ENCODE assay signal across 10 cellular contexts in genomic region chr6:150250826-150251225, GRCh38.
DNase-seq lines count a peak whose midpoint lies in the region; ATAC-seq, FAIRE-seq and TF ChIP-seq lines count a peak whose summit lies in the region.
"Had no signal": no experiment of that assay in that cellular context is flagged by ENCODE, and none has a peak within 500 bp of the region (broad histone marks: within the 10 kb centered on the region; RNA-seq: fewer than 3 reads in every experiment).

No MANE protein-coding gene starts in this region.

- BruUV-seq in K562 (replicated peaks; lab: Mats Ljungman, UMichigan) (no TSS peak), PC-3 (replicated peaks; lab: Mats Ljungman, UMichigan) (no TSS peak)

- H3K27me3 ChIP-seq in K562 (ENCODE audit: control insufficient read depth in 2 of 2, insufficient read depth in 2 of 2, low read length in 2 of 2): no peaks in the 10 kb centered on the region
- H3K27me3 ChIP-seq in PC-3 (ENCODE audit: low read length): no peaks in the 10 kb centered on the region
- H3K27me3 ChIP-seq: vagina had no signal

- FAIRE-seq in K562 (lab: Jason Lieb, UNC): peak; percentile 52

- H3K9me1 ChIP-seq in K562 (ENCODE audit: control insufficient read depth, insufficient read depth, low read length): no peaks in the 10 kb centered on the region

- H2AFZ ChIP-seq in K562 (ENCODE audit: low read depth, low read length): peak overlapping the region; percentile 30; the same call in 1 of the 2 replicates
- H2AFZ ChIP-seq in PC-3 (ENCODE audit: low read length): no peak overlapping the region

- H3K27ac ChIP-seq in K562 (ENCODE audit: extremely low read depth, low read depth, low read length) (no peak overlapping the region), PC-3 (ENCODE audit: low read length) (no peak overlapping the region)
- H3K27ac ChIP-seq: HL-60, vagina had no signal

- ATAC-seq in K562 (peak; percentile 76), PC-3 (no peak), GM19397 (IDR thresholded peaks at IDR 0.05; ENCODE audit: unreplicated experiment) (no peak)

- in situ Hi-C loops in K562 (cut with MboI): no loop called here

- intact Hi-C loops in K562 (cut with micrococcal nuclease): no loop called here
- intact Hi-C loops in PC-3 (cut with micrococcal nuclease): no loop called here

- TF ChIP-seq CTCF in K562 (IDR thresholded peaks at IDR 0.05 in 2 of 3, conservative IDR thresholded peaks at IDR 0.05 in 1 of 3; ENCODE audit: insufficient read depth in 2 of 3, low read depth in 1 of 3, low read length in 3 of 3) (no peak; a peak in 1 of 6 replicates), PC-3 (conservative IDR thresholded peaks at IDR 0.05; ENCODE audit: low read depth, low read length) (no peak)

- CTCF ChIA-PET in K562 (lab: Yijun Ruan, JAX; ENCODE audit: low intra/inter-chr PET ratio) (interaction anchor here (0.6 kb wide), 1 partner anchor 21 kb away, joined by 3 read pairs; no protein-coding TSS in a partner anchor), PC-3 (lab: Charles Lee) (no interaction called here)

- peak; percentile 82 for DNase-seq in AG08395 (ENCODE audit: low spot score)
- peak; percentile 34 for DNase-seq in HuH-7 (ENCODE audit: low spot score)
- peak; percentile 29 to 55 (median 44) for DNase-seq in K562 (ENCODE audit: extremely low read depth in 1 of 4, low spot score in 3 of 4)
- DNase-seq in iPS-NIHi11 (ENCODE audit: low spot score): peak; percentile 67
- no peak for DNase-seq in PC-3
- DNase-seq in NOMO-1 treated with dmso at 0.1 percent for 144 hours (lab: John Stamatoyannopoulos, UW; ENCODE audit: unreplicated experiment): no peak
- no peak for DNase-seq in activated CD8-positive, alpha-beta memory T cell treated with anti-CD3 and anti-CD28 coated beads for 24 hours

- 22% methylated on average over 4 of the region's 4 CpGs for WGBS in K562 (ENCODE audit: insufficient coverage, low coverage, missing lambda C conversion rate)

- no peaks in the 10 kb centered on the region for H3F3A ChIP-seq in PC-3 (ENCODE audit: low read length, unreplicated experiment)

- TF ChIP-seq EP300 in K562 (IDR thresholded peaks at IDR 0.05; ENCODE audit: low read length): no peak

- no peak overlapping the region; a peak in 1 of 4 replicates for H3K9ac ChIP-seq in K562 (ENCODE audit: insufficient read depth in 1 of 2, low read depth in 2 of 2, low read length in 2 of 2)
- H3K9ac ChIP-seq in PC-3 (ENCODE audit: low read length): no peak overlapping the region

- POLR2A ChIA-PET in K562 (lab: Yijun Ruan, JAX): interaction anchor here (0.9 to 2.7 kb wide), 6 partner anchors 10 to 82 kb away, joined by 3 to 8 read pairs (median 4); no protein-coding TSS in a partner anchor
- POLR2A ChIA-PET in PC-3 (lab: Charles Lee; ENCODE audit: unreplicated experiment): no interaction called here

- no peaks in the 10 kb centered on the region for H3K9me2 ChIP-seq in PC-3 (replicated peaks; ENCODE audit: low read length)

- no peak for TF ChIP-seq POLR2A in K562 (conservative IDR thresholded peaks at IDR 0.05)

- H3K79me2 ChIP-seq in K562 (ENCODE audit: control insufficient read depth, insufficient read depth, low read length) (no peaks in the 10 kb centered on the region), PC-3 (ENCODE audit: low read length) (no peaks in the 10 kb centered on the region)

- TF ChIP-seq RAD21 in K562 (CRISPR knock-in tag; conservative IDR thresholded peaks at IDR 0.05 in 1 of 2, IDR thresholded peaks at IDR 0.05 in 1 of 2): no peak

- H3K4me3 ChIP-seq in K562: no peak overlapping the region
- no peak overlapping the region for H3K4me3 ChIP-seq in PC-3 (ENCODE audit: low read length)
- H3K4me3 ChIP-seq: vagina had no signal

- H3K9me3 ChIP-seq in K562 (replicated peaks; ENCODE audit: control insufficient read depth, insufficient read depth, low read depth, low read length): peaks cover 11% of the 10 kb centered on the region
- no peaks in the 10 kb centered on the region for H3K9me3 ChIP-seq in PC-3 (ENCODE audit: low read length)
- H3K9me3 ChIP-seq: vagina had no signal

- no peak overlapping the region for H3K4me2 ChIP-seq in K562 (ENCODE audit: insufficient read depth, low read length)
- no peak overlapping the region for H3K4me2 ChIP-seq in PC-3 (ENCODE audit: low read length)

- H3K4me1 ChIP-seq in K562 (replicated peaks in 1 of 2; ENCODE audit: control insufficient read depth in 2 of 2, insufficient read depth in 2 of 2, low read length in 2 of 2) (peaks cover 19 to 42% of the 10 kb centered on the region in 2 experiments), PC-3 (ENCODE audit: insufficient read depth, low read length) (peaks cover 8% of the 10 kb centered on the region)

- H3K36me3 ChIP-seq in K562 (ENCODE audit: control insufficient read depth, insufficient read depth, low read length) (no peaks in the 10 kb centered on the region; the same call in 1 of the 3 replicates), PC-3 (ENCODE audit: low read depth, low read length) (no peaks in the 10 kb centered on the region)
- H3K36me3 ChIP-seq: vagina had no signal

- H4K20me1 ChIP-seq in K562 (replicated peaks; ENCODE audit: control insufficient read depth, insufficient read depth, low read length): no peaks in the 10 kb centered on the region
- no peaks in the 10 kb centered on the region for H4K20me1 ChIP-seq in PC-3 (ENCODE audit: low read length)

TF ChIP-seq in K562, 482 proteins besides CTCF, POLR2A, EP300 and RAD21 (continues in another document):
- TF ChIP-seq NFIC (IDR thresholded peaks at IDR 0.05) (peak; percentile 11; the same call in 1 of the 2 replicates), GATAD2A (IDR thresholded peaks at IDR 0.05) (no peak), ZFP36 (IDR thresholded peaks at IDR 0.05; ENCODE audit: low read depth, low read length, partially characterized antibody) (no peak), ZNF740 (CRISPR knock-in tag; IDR thresholded peaks at IDR 0.05) (no peak), ZNF740 (tag; IDR thresholded peaks at IDR 0.05) (no peak), SREBF1 (IDR thresholded peaks at IDR 0.05; ENCODE audit: borderline replicate concordance, low read depth, low read length) (no peak), MYC (IDR thresholded peaks at IDR 0.05; ENCODE audit: low read depth, low read length) (no peak), MYC (CRISPR knock-in tag; IDR thresholded peaks at IDR 0.05; ENCODE audit: borderline replicate concordance, low read depth) (no peak), RHOXF2B (CRISPR knock-in tag; conservative IDR thresholded peaks at IDR 0.05) (no peak), ZNF445 (CRISPR knock-in tag; IDR thresholded peaks at IDR 0.05; ENCODE audit: low read depth) (no peak), POLR2B (IDR thresholded peaks at IDR 0.05; ENCODE audit: low read depth, partially characterized antibody) (no peak), NCOA6 (IDR thresholded peaks at IDR 0.05) (no peak), DDX20 (tag; IDR thresholded peaks at IDR 0.05; ENCODE audit: low read depth) (no peak), CBFB (CRISPR knock-in tag; IDR thresholded peaks at IDR 0.05) (no peak), AFF1 (IDR thresholded peaks at IDR 0.05; ENCODE audit: low read depth in 1 of 2, partially characterized antibody in 2 of 2) (no peak), HDGF (IDR thresholded peaks at IDR 0.05) (0 out of 2 replicates have a peak, but pooled peaks have one; percentile 34), CHD2 (IDR thresholded peaks at IDR 0.05; ENCODE audit: low read depth, low read length) (no peak), CTBP1 (IDR thresholded peaks at IDR 0.05; ENCODE audit: borderline replicate concordance) (peak; percentile 61; the same call in 1 of the 2 replicates)

Comparison
In these comparisons a context has a peak if more than half of its experiments do, and no peak if none do; other contexts are left out.
1. DNase-seq: peak in AG08395 (single experiment), HuH-7 (single experiment), K562 (4 of 4) and iPS-NIHi11 (single experiment); none in PC-3 (single experiment), NOMO-1 treated with dmso at 0.1 percent for 144 hours (single experiment) and activated CD8-positive, alpha-beta memory T cell treated with anti-CD3 and anti-CD28 coated beads for 24 hours (single experiment).